Comparison of ENCODE assay signal across 24 cellular contexts in genomic region chr5:157481666-157482065, GRCh38. TPM values are rescaled to one million over a fixed set of nuclear protein-coding genes. Genes with fewer than 3 reads are reported as not detected.
A peak's percentile ranks its signal among the peaks of the same experiment; 100 is the strongest.
DNase-seq lines count a peak whose midpoint lies in the region; ATAC-seq, FAIRE-seq and TF ChIP-seq lines count a peak whose summit lies in the region.
"Had no signal": no experiment of that assay in that cellular context is flagged by ENCODE, and none has a peak within 500 bp of the region (broad histone marks: within the 10 kb centered on the region; RNA-seq: fewer than 3 reads in every experiment).

No MANE protein-coding gene starts in this region.

- H3K9ac ChIP-seq in astrocyte (ENCODE audit: low read length), result peak overlapping the region; percentile 33

- no peaks in the 10 kb centered on the region for H3K27me3 Mint-ChIP-seq in astrocyte (ENCODE audit: low read depth, unreplicated experiment)
- H3K27me3 Mint-ChIP-seq in stimulated activated naive B cell treated with anti-CD40 and anti-IgM and Interleukin-4, amounts not matched to agents 10 μg/mL and 1 μg/mL and 100 μg/mL, for 72 hours, result no peaks in the 10 kb centered on the region
- H3K27me3 Mint-ChIP-seq in naive thymus-derived CD8-positive, alpha-beta T cell, result peaks cover 0 to 7% (median 1%) of the 10 kb centered on the region in 5 donors

- no TSS peak for BruUV-seq in OCI-LY7 (replicated peaks; lab: Mats Ljungman, UMichigan)

- no peak overlapping the region for H3K4me3 ChIP-seq in OCI-LY7 (ENCODE audit: low read depth, low read length, poor library complexity, severe bottlenecking)
- H3K4me3 ChIP-seq in astrocyte (ENCODE audit: insufficient read depth, low read depth, low read length), result no peak overlapping the region
- H3K4me3 ChIP-seq: SJCRH30 had no signal

- H3K27ac ChIP-seq in OCI-LY7 (ENCODE audit: low read depth, low read length, poor library complexity, severe bottlenecking) (peak overlapping the region; percentile 68), astrocyte (ENCODE audit: low read depth, low read length) (no peak overlapping the region)
- H3K27ac ChIP-seq: C4-2B, HL-60, SJCRH30 had no signal

- POLR2A ChIA-PET in OCI-LY7 (lab: Charles Lee), result interaction anchor here (0.7 to 2.4 kb wide), 7 partner anchors 10 to 116 kb away, joined by 3 to 5 read pairs (median 4); no protein-coding TSS in a partner anchor
- POLR2A ChIA-PET in naive thymus-derived CD8-positive, alpha-beta T cell (lab: Charles Lee), result no interaction called here

- intact Hi-C loops in OCI-LY7 (cut with micrococcal nuclease; ENCODE audit: unreplicated experiment), result loop anchor here (10.0 kb wide), 1 partner anchor 337 kb away; the partner anchor contains the start of gene MED7

- H3K4me3 Mint-ChIP-seq in astrocyte (ENCODE audit: unreplicated experiment), result no peak overlapping the region
- H3K4me3 Mint-ChIP-seq in stimulated activated naive B cell treated with anti-CD40 and anti-IgM and Interleukin-4, amounts not matched to agents 10 μg/mL and 1 μg/mL and 100 μg/mL, for 72 hours, result no peak overlapping the region
- no peak overlapping the region for H3K4me3 Mint-ChIP-seq in naive thymus-derived CD8-positive, alpha-beta T cell
- H3K4me3 Mint-ChIP-seq: HFFc6 had no signal

- peaks cover 24% of the 10 kb centered on the region for H3K36me3 Mint-ChIP-seq in astrocyte (ENCODE audit: low read depth, unreplicated experiment)
- peaks cover 35 to 52% of the 10 kb centered on the region in 2 donors for H3K36me3 Mint-ChIP-seq in stimulated activated naive B cell treated with anti-CD40 and anti-IgM and Interleukin-4, amounts not matched to agents 10 μg/mL and 1 μg/mL and 100 μg/mL, for 72 hours
- peaks cover 0 to 1% (median 0%) of the 10 kb centered on the region in 3 donors for H3K36me3 Mint-ChIP-seq in naive thymus-derived CD8-positive, alpha-beta T cell

- no peaks in the 10 kb centered on the region for H4K20me1 ChIP-seq in OCI-LY7 (ENCODE audit: insufficient read depth, low read length)
- peaks cover 69% of the 10 kb centered on the region for H4K20me1 ChIP-seq in astrocyte (ENCODE audit: insufficient read depth, low read length)

- DNase-seq in activated effector memory CD4-positive, alpha-beta T cell treated with anti-CD3 and anti-CD28 coated beads, Interleukin-2, amount 50 U/mL, for 16 hours, result peak; percentile 50
- DNase-seq in activated effector memory CD4-positive, alpha-beta T cell treated with Interleukin-2 at 50 U/mL for 16 hours, result no peak
- DNase-seq in OCI-LY7 (ENCODE audit: low spot score) (no peak), astrocyte (ENCODE audit: low read depth) (no peak), ecto neural progenitor cell (ENCODE audit: low spot score) (no peak), NOMO-1 (lab: John Stamatoyannopoulos, UW; ENCODE audit: unreplicated experiment in 2 of 2) (no peak)
- DNase-seq in stimulated activated naive B cell treated with anti-CD40 and anti-IgM and Interleukin-4, amounts not matched to agents 10 μg/mL and 1 μg/mL and 100 μg/mL, for 72 hours, result no peak
- DNase-seq in naive thymus-derived CD8-positive, alpha-beta T cell, result no peak
- DNase-seq: ACHN, COR-L47, DMS 273 treated with DMSO at 0.1 percent for 48 hours, DND-41, H7, HFFc6, NCI-H1048, NCI-H1436, NCI-H2029, NCI-H2171, NCI-H526, SJCRH30 had no signal

- peaks cover 12% of the 10 kb centered on the region for H3K4me1 Mint-ChIP-seq in astrocyte (ENCODE audit: low read depth, unreplicated experiment)
- H3K4me1 Mint-ChIP-seq in stimulated activated naive B cell treated with anti-CD40 and anti-IgM and Interleukin-4, amounts not matched to agents 10 μg/mL and 1 μg/mL and 100 μg/mL, for 72 hours, result peaks cover 63 to 87% of the 10 kb centered on the region in 2 donors
- peaks cover 2 to 60% (median 4%) of the 10 kb centered on the region in 4 donors for H3K4me1 Mint-ChIP-seq in naive thymus-derived CD8-positive, alpha-beta T cell

- H3K36me3 ChIP-seq in OCI-LY7 (ENCODE audit: insufficient read depth, low read length) (peaks cover 39% of the 10 kb centered on the region), astrocyte (ENCODE audit: insufficient read depth, low read length) (peaks cover 64% of the 10 kb centered on the region)

- H3K9me3 ChIP-seq in OCI-LY7 (ENCODE audit: low read length), result no peaks in the 10 kb centered on the region
- H3K9me3 ChIP-seq in astrocyte (ENCODE audit: insufficient read depth, low read depth, low read length), result no peaks in the 10 kb centered on the region
- H3K9me3 ChIP-seq: SJCRH30 had no signal

- ATAC-seq in stimulated activated naive B cell treated with anti-CD40 and anti-IgM and Interleukin-4, amounts not matched to agents 10 μg/mL and 1 μg/mL and 100 μg/mL, for 72 hours (replicated peaks), result no peak
- no peak for ATAC-seq in naive thymus-derived CD8-positive, alpha-beta T cell

- no peaks in the 10 kb centered on the region for H3K27me3 ChIP-seq in astrocyte (ENCODE audit: insufficient read depth, low read length)
- H3K27me3 ChIP-seq: SJCRH30 had no signal

- no peaks in the 10 kb centered on the region for H3K79me2 ChIP-seq in OCI-LY7 (ENCODE audit: insufficient read depth, low read depth, low read length)
- H3K79me2 ChIP-seq in astrocyte (ENCODE audit: insufficient read depth, low read length), result peaks cover 42% of the 10 kb centered on the region

- H3K27ac Mint-ChIP-seq in astrocyte (ENCODE audit: unreplicated experiment), result no peak overlapping the region
- H3K27ac Mint-ChIP-seq in stimulated activated naive B cell treated with anti-CD40 and anti-IgM and Interleukin-4, amounts not matched to agents 10 μg/mL and 1 μg/mL and 100 μg/mL, for 72 hours, result peak overlapping the region; percentile 91
- peak overlapping the region in 1 of 10 donors; percentile 9 for H3K27ac Mint-ChIP-seq in naive thymus-derived CD8-positive, alpha-beta T cell

- FAIRE-seq in astrocyte (lab: Jason Lieb, UNC), result no peak
- FAIRE-seq: G401.6 had no signal

- H3K9me3 Mint-ChIP-seq in astrocyte (ENCODE audit: unreplicated experiment), result no peaks in the 10 kb centered on the region
- H3K9me3 Mint-ChIP-seq in stimulated activated naive B cell treated with anti-CD40 and anti-IgM and Interleukin-4, amounts not matched to agents 10 μg/mL and 1 μg/mL and 100 μg/mL, for 72 hours, result peaks cover 2 to 4% of the 10 kb centered on the region in 2 donors
- H3K9me3 Mint-ChIP-seq in naive thymus-derived CD8-positive, alpha-beta T cell, result peaks cover 0 to 4% (median 0%) of the 10 kb centered on the region in 9 donors
- H3K9me3 Mint-ChIP-seq: HFFc6 had no signal

- no peaks in the 10 kb centered on the region for H3K9me2 ChIP-seq in OCI-LY7 (ENCODE audit: insufficient read depth, low read length)

- TF ChIP-seq CTCF in OCI-LY7 (conservative IDR thresholded peaks at IDR 0.05; ENCODE audit: low read length) (no peak), astrocyte (IDR thresholded peaks at IDR 0.05; ENCODE audit: insufficient read depth, low read depth, low read length) (no peak)

- H3K4me1 ChIP-seq in OCI-LY7 (ENCODE audit: insufficient read depth, low read length, poor library complexity, severe bottlenecking) (peaks cover 55% of the 10 kb centered on the region), astrocyte (ENCODE audit: insufficient read depth, low read length) (peaks cover 25% of the 10 kb centered on the region)
- H3K4me1 ChIP-seq: SJCRH30 had no signal

- peak overlapping the region; percentile 40 for H3K4me2 ChIP-seq in OCI-LY7 (ENCODE audit: low read length)
- no peak overlapping the region for H3K4me2 ChIP-seq in astrocyte (ENCODE audit: low read length)

- CTCF ChIA-PET in OCI-LY7 (lab: Charles Lee; ENCODE audit: unreplicated experiment), result no interaction called here

- no peak overlapping the region for H2AFZ ChIP-seq in OCI-LY7 (ENCODE audit: low read length)
- H2AFZ ChIP-seq in astrocyte (ENCODE audit: low read depth, low read length), result no peak overlapping the region

RNA-seq across cellular contexts. Expression of gene NIPAL4, which starts 21.7 kb away (rescaled TPM):
- not detected in 2 replicates for total RNA-seq in OCI-LY7 (2014; rRNA removed; shearing (Covaris generic))
- total RNA-seq in OCI-LY7 (2022) (not detected in 2 replicates), astrocyte (7.1 and 10.8 TPM in 2 replicates)
- under 1 TPM; 0.11 to 0.26 TPM for total RNA-seq in naive thymus-derived CD8-positive, alpha-beta T cell
- not detected for polyA plus RNA-seq in naive thymus-derived CD8-positive, alpha-beta T cell
- total RNA-seq: H7, HT1080, SJCRH30 had no signal
